In the genomic region with DNA sequence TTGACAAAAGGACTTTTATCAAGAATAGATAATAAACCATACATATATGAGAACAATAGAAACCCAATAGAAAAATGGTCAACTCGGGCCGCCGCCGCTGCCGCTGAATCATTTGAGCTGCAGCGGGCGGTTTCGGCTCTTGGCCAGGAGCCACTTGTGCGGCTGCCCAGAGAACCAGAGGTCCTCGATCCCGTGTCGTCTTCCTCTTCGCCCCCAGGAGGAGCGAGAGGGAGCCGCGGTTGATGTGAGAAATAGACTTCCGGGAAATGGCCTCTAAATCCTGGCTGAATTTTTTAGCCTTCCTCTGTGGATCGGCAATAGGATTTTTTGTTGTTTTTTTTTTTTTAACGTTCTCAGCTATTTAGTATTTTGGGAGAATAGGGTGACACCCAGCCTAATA, we compare ENCODE assay signal across 8 cellular contexts. TPM values are rescaled to one million over a fixed set of nuclear protein-coding genes. Genes with fewer than 3 reads are reported as not detected.
A peak's percentile ranks its signal among the peaks of the same experiment; 100 is the strongest.
DNase-seq lines count a peak whose midpoint lies in the region; ATAC-seq and TF ChIP-seq lines count a peak whose summit lies in the region.

No MANE protein-coding gene starts in this region.

- peaks cover 20% of the 10 kb centered on the region for H3K4me1 Mint-ChIP-seq in activated naive CD8-positive, alpha-beta T cell treated with anti-CD3 and anti-CD28 coated beads, Interleukin-2, amount 50 U/mL, for 24 hours

- H3K27me3 Mint-ChIP-seq in activated naive CD8-positive, alpha-beta T cell treated with anti-CD3 and anti-CD28 coated beads, Interleukin-2, amount 50 U/mL, for 24 hours: peaks cover 11% of the 10 kb centered on the region

- no peaks in the 10 kb centered on the region for H3K36me3 Mint-ChIP-seq in activated naive CD8-positive, alpha-beta T cell treated with anti-CD3 and anti-CD28 coated beads, Interleukin-2, amount 50 U/mL, for 24 hours (ENCODE audit: low read depth)

- TF ChIP-seq CTCF in omental fat pad (IDR thresholded peaks at IDR 0.05): no peak

- H3K27ac Mint-ChIP-seq in activated naive CD8-positive, alpha-beta T cell treated with anti-CD3 and anti-CD28 coated beads, Interleukin-2, amount 50 U/mL, for 24 hours: peak overlapping the region; percentile 34

- peak; percentile 71 for ATAC-seq in HG02588 (IDR thresholded peaks at IDR 0.05; ENCODE audit: unreplicated experiment)
- peak; percentile 59 for ATAC-seq in activated naive CD8-positive, alpha-beta T cell treated with anti-CD3 and anti-CD28 coated beads, Interleukin-2, amount 50 U/mL, for 24 hours
- ATAC-seq in Right ventricle myocardium superior (ENCODE audit: poor library complexity): peak; percentile 91
- ATAC-seq in omental fat pad (ENCODE audit: low FRiP score): peak; percentile 80
- no peak for ATAC-seq in GM21367 (IDR thresholded peaks at IDR 0.05; ENCODE audit: unreplicated experiment)

- H3K4me3 Mint-ChIP-seq in activated naive CD8-positive, alpha-beta T cell treated with anti-CD3 and anti-CD28 coated beads, Interleukin-2, amount 50 U/mL, for 24 hours: peak overlapping the region; percentile 49

- DNase-seq in DMS153 treated with DMSO at 0.1 percent for 48 hours (lab: John Stamatoyannopoulos, UW; ENCODE audit: unreplicated experiment) (peak; percentile 61), NCI-H524 (lab: John Stamatoyannopoulos, UW) (peak; percentile 30 to 61), Right ventricle myocardium superior (peak; percentile 88), omental fat pad (ENCODE audit: low spot score) (peak; percentile 44), GF-D8 (lab: John Stamatoyannopoulos, UW) (no peak)
- peak; percentile 37 for DNase-seq in activated naive CD8-positive, alpha-beta T cell treated with anti-CD3 and anti-CD28 coated beads, Interleukin-2, amount 50 U/mL, for 24 hours

- intact Hi-C loops in Right ventricle myocardium superior (cut with DNase I): no loop called here

- no peaks in the 10 kb centered on the region for H3K9me3 Mint-ChIP-seq in activated naive CD8-positive, alpha-beta T cell treated with anti-CD3 and anti-CD28 coated beads, Interleukin-2, amount 50 U/mL, for 24 hours

RNA-seq across cellular contexts. Expression of a gene that starts 44.8 kb away (rescaled TPM):
- total RNA-seq in Right ventricle myocardium superior (29.3 TPM), omental fat pad (10 to 100 TPM; 23.7 to 37.3 (median 28.0) TPM)
